ENCODE assay signal across 8 cellular contexts in the genomic region with DNA sequence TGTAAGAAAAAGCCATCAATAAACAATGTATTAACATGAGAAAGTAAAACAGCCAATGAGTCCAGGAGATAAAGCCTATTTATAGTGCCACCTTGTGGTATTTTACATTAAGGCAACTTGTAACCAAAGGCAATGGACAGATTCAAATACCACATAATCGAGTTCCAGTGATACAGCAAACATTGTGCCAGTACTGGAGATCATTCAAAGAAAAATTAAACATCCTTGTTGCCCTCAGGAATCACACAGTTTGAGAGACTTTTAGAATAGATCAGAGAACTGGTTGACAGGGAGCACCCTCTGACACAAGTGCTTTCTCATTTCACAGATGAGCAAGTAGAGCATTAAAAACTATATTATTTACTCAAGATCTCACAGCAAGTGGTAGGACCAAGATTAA.
DNase-seq lines count a peak whose midpoint lies in the region; ATAC-seq, FAIRE-seq and TF ChIP-seq lines count a peak whose summit lies in the region.

No MANE protein-coding gene starts in this region.

- H3K4me1 ChIP-seq in osteoblast (ENCODE audit: insufficient read depth, low read length) = peaks cover 13% of the 10 kb centered on the region

- peak overlapping the region in 1 of 2 donors; percentile 34 for H3K27ac Mint-ChIP-seq in T-cell

- DNase-seq in D721Med (ENCODE audit: insufficient read length, low spot score) (no peak), MV-4-11 (lab: John Stamatoyannopoulos, UW) (peak; percentile 29), T-cell (peak in 1 of 34 experiments; percentile 1), fibroblast of the aortic adventitia (ENCODE audit: low read depth) (peak; percentile 84), osteoblast (ENCODE audit: insufficient read length, low spot score, missing footprints) (no peak)
- DNase-seq in activated CD8-positive, alpha-beta memory T cell treated with anti-CD3 and anti-CD28 coated beads, Interleukin-2, amount 50 U/mL, for 4 hours = no peak

- H3K9me3 Mint-ChIP-seq in T-cell = no peaks in the 10 kb centered on the region

- POLR2A ChIA-PET in T-cell (lab: Charles Lee) = no interaction called here

- peak; percentile 66 for TF ChIP-seq CTCF in D721Med (IDR thresholded peaks at IDR 0.05; ENCODE audit: insufficient read depth, missing control alignments)
- peak; percentile 72 for TF ChIP-seq CTCF in fibroblast of the aortic adventitia (IDR thresholded peaks at IDR 0.05; ENCODE audit: insufficient read depth, low read length)
- TF ChIP-seq CTCF in osteoblast (IDR thresholded peaks at IDR 0.05; ENCODE audit: extremely low read depth, low read depth, low read length) = peak; percentile 75

- peak overlapping the region; percentile 66 for H3K4me2 ChIP-seq in osteoblast (ENCODE audit: insufficient read depth, low read length)

- FAIRE-seq in D721Med (lab: Jason Lieb, UNC) = peak; percentile 71

- no peak overlapping the region for H3K4me3 ChIP-seq in fibroblast of the aortic adventitia (ENCODE audit: low read depth, low read length)
- H3K4me3 ChIP-seq in osteoblast (ENCODE audit: insufficient read depth, low read length) = no peak overlapping the region

- no peaks in the 10 kb centered on the region for H3K9me3 ChIP-seq in osteoblast (ENCODE audit: low read depth, low read length)

- CTCF ChIA-PET in T-cell (lab: Charles Lee) = interaction anchor here (1.2 to 2.0 kb wide), 6 partner anchors 11 to 230 kb away, joined by 3 to 6 read pairs (median 4); no protein-coding TSS in a partner anchor

- peaks cover 0 to 11% (median 5%) of the 10 kb centered on the region in 3 donors for H3K4me1 Mint-ChIP-seq in T-cell

- H3K27me3 Mint-ChIP-seq in T-cell = no peaks in the 10 kb centered on the region

- no peaks in the 10 kb centered on the region for H3K27me3 ChIP-seq in osteoblast (ENCODE audit: insufficient read depth, low read length)

- H3K36me3 Mint-ChIP-seq in T-cell = peaks cover 23% of the 10 kb centered on the region

- no peaks in the 10 kb centered on the region for H4K20me1 ChIP-seq in osteoblast (ENCODE audit: insufficient read depth, low read length)

- no peak overlapping the region for H3K4me3 Mint-ChIP-seq in T-cell

- peak overlapping the region; percentile 75 for H3K27ac ChIP-seq in osteoblast (ENCODE audit: low read depth, low read length)

- ATAC-seq in GM21423 (IDR thresholded peaks at IDR 0.05; ENCODE audit: unreplicated experiment) = peak; percentile 56
- ATAC-seq in T-cell (replicated peaks in 1 of 4) = peak; percentile 56 to 64 (median 58)
- ATAC-seq in HG03457 (IDR thresholded peaks at IDR 0.05; ENCODE audit: unreplicated experiment) = no peak

- H3K36me3 ChIP-seq in osteoblast (ENCODE audit: insufficient read depth, low read length) = no peaks in the 10 kb centered on the region

- H3K79me2 ChIP-seq in osteoblast (ENCODE audit: insufficient read depth, low read length) = no peaks in the 10 kb centered on the region

- H2AFZ ChIP-seq in osteoblast (ENCODE audit: low read length) = peak overlapping the region; percentile 30

Comparison
In these comparisons a context has a peak if more than half of its experiments do, and no peak if none do; other contexts are left out.
1. DNase-seq: peak in MV-4-11 (single experiment) and fibroblast of the aortic adventitia (single experiment); none in D721Med (single experiment), osteoblast (single experiment) and activated CD8-positive, alpha-beta memory T cell treated with anti-CD3 and anti-CD28 coated beads, Interleukin-2, amount 50 U/mL, for 4 hours (single experiment).
2. Peak in every context shown above with its lines, with median percentiles within 50 percentile points of each other: CTCF ChIP-seq.